ENCODE assay signal across 15 cellular contexts in genomic region chrX:856901-857300, GRCh38.
A peak's percentile ranks its signal among the peaks of the same experiment; 100 is the strongest.
DNase-seq lines count a peak whose midpoint lies in the region; ATAC-seq and TF ChIP-seq lines count a peak whose summit lies in the region.
"Had no signal": no experiment of that assay in that cellular context is flagged by ENCODE, and none has a peak within 500 bp of the region (broad histone marks: within the 10 kb centered on the region; RNA-seq: fewer than 3 reads in every experiment).

No MANE protein-coding gene starts in this region.

- no peak for ATAC-seq in effector memory CD8-positive, alpha-beta T cell (replicated peaks)
- no peak for ATAC-seq in heart left ventricle

- H3K4me2 ChIP-seq in osteoblast (ENCODE audit: insufficient read depth, low read length): peak overlapping the region; percentile 71
- H3K4me2 ChIP-seq: BLaER1 treated with 17β-estradiol and CSF1 and Interleukin-3, amounts not matched to agents 10 nM and 100 nM had no signal

- no peaks in the 10 kb centered on the region for H3K4me1 Mint-ChIP-seq in effector memory CD8-positive, alpha-beta T cell (ENCODE audit: low read depth in 2 of 2)

- TF ChIP-seq POLR2A in heart left ventricle (IDR thresholded peaks at IDR 0.05): no peak

- peak; percentile 6 for DNase-seq in ELR (ENCODE audit: low read depth)
- DNase-seq in T1000 (lab: John Stamatoyannopoulos, UW): peak; percentile 44
- no peak for DNase-seq in osteoblast (ENCODE audit: insufficient read length, low spot score, missing footprints)
- DNase-seq in effector memory CD8-positive, alpha-beta T cell: no peak
- no peak for DNase-seq in stimulated activated CD4-positive, alpha-beta T cell treated with anti-CD3 and anti-CD28 coated beads, Interleukin-12 subunit alpha, Interleukin-12 subunit beta, amount 100 ng/mL, for 4 hours
- no peak for DNase-seq in stimulated activated CD4-positive, alpha-beta T cell treated with anti-CD3 and anti-CD28 coated beads, Interleukin-15, amount 100 ng/mL, for 24 hours
- DNase-seq in heart left ventricle: no peak
- DNase-seq: DND-41; H9; NCI-H1417; NCI-H1930; NCI-H69; NK-92 treated with Interleukin-12 subunit alpha and Interleukin-12 subunit beta, amount 100 ng/mL, for 24 hours; SHP77 treated with DMSO at 0.1 percent for 48 hours had no signal

- H2AFZ ChIP-seq in osteoblast (ENCODE audit: low read length): no peak overlapping the region

- TF ChIP-seq CTCF in osteoblast (IDR thresholded peaks at IDR 0.05; ENCODE audit: extremely low read depth, low read depth, low read length) (no peak), heart left ventricle (IDR thresholded peaks at IDR 0.05) (no peak)

- no peak overlapping the region for H3K27ac Mint-ChIP-seq in effector memory CD8-positive, alpha-beta T cell

- WGBS in heart left ventricle, 4 donors: 66 to 69% (median 67%) methylated on average over 6 of the region's 6 CpGs

- H3K4me3 ChIP-seq in osteoblast (ENCODE audit: insufficient read depth, low read length) (peak overlapping the region; percentile 43), heart left ventricle (no peak overlapping the region)
- H3K4me3 ChIP-seq: BLaER1 treated with 17β-estradiol and CSF1 and Interleukin-3, amounts not matched to agents 10 nM and 100 nM had no signal

- H3K9me3 ChIP-seq in osteoblast (ENCODE audit: low read depth, low read length) (no peaks in the 10 kb centered on the region), heart left ventricle (peaks cover 0 to 8% (median 0%) of the 10 kb centered on the region in 12 donors)
- H3K9me3 ChIP-seq: BLaER1 treated with 17β-estradiol and CSF1 and Interleukin-3, amounts not matched to agents 10 nM and 100 nM had no signal

- no peaks in the 10 kb centered on the region for H3K36me3 Mint-ChIP-seq in effector memory CD8-positive, alpha-beta T cell (ENCODE audit: insufficient read depth)

- intact Hi-C loops in heart left ventricle (cut with DNase I): no loop called here

- no peaks in the 10 kb centered on the region for H3K27me3 Mint-ChIP-seq in effector memory CD8-positive, alpha-beta T cell

- H3K4me1 ChIP-seq in osteoblast (ENCODE audit: insufficient read depth, low read length) (peaks cover 18% of the 10 kb centered on the region), heart left ventricle (no peaks in the 10 kb centered on the region)
- H3K4me1 ChIP-seq: BLaER1 treated with 17β-estradiol and CSF1 and Interleukin-3, amounts not matched to agents 10 nM and 100 nM had no signal

- no peaks in the 10 kb centered on the region for H3K79me2 ChIP-seq in osteoblast (ENCODE audit: insufficient read depth, low read length)

- no peak overlapping the region for H3K4me3 Mint-ChIP-seq in effector memory CD8-positive, alpha-beta T cell
- H3K4me3 Mint-ChIP-seq: H9 had no signal

- H3K9me3 Mint-ChIP-seq in effector memory CD8-positive, alpha-beta T cell: peaks cover 11 to 13% of the 10 kb centered on the region in 2 donors

- H3K27me3 ChIP-seq in osteoblast (ENCODE audit: insufficient read depth, low read length): no peaks in the 10 kb centered on the region
- no peaks in the 10 kb centered on the region for H3K27me3 ChIP-seq in heart left ventricle
- H3K27me3 ChIP-seq: BLaER1 treated with 17β-estradiol and CSF1 and Interleukin-3, amounts not matched to agents 10 nM and 100 nM had no signal

- peak overlapping the region; percentile 88 for H3K27ac ChIP-seq in osteoblast (ENCODE audit: low read depth, low read length)
- H3K27ac ChIP-seq in heart left ventricle: no peak overlapping the region
- H3K27ac ChIP-seq: BLaER1 treated with 17β-estradiol and CSF1 and Interleukin-3, amounts not matched to agents 10 nM and 100 nM had no signal

- H4K20me1 ChIP-seq in osteoblast (ENCODE audit: insufficient read depth, low read length): no peaks in the 10 kb centered on the region
- H4K20me1 ChIP-seq: BLaER1 treated with 17β-estradiol and CSF1 and Interleukin-3, amounts not matched to agents 10 nM and 100 nM had no signal

- H3K36me3 ChIP-seq in osteoblast (ENCODE audit: insufficient read depth, low read length) (no peaks in the 10 kb centered on the region), heart left ventricle (no peaks in the 10 kb centered on the region)
- H3K36me3 ChIP-seq: BLaER1 treated with 17β-estradiol and CSF1 and Interleukin-3, amounts not matched to agents 10 nM and 100 nM had no signal

Comparison
In these comparisons a context has a peak if more than half of its experiments do, and no peak if none do; other contexts are left out.
1. DNase-seq: peak in ELR (single experiment) and T1000 (single experiment); none in osteoblast (single experiment), effector memory CD8-positive, alpha-beta T cell (0 of 3), stimulated activated CD4-positive, alpha-beta T cell treated with anti-CD3 and anti-CD28 coated beads, Interleukin-12 subunit alpha, Interleukin-12 subunit beta, amount 100 ng/mL, for 4 hours (single experiment), stimulated activated CD4-positive, alpha-beta T cell treated with anti-CD3 and anti-CD28 coated beads, Interleukin-15, amount 100 ng/mL, for 24 hours (single experiment) and heart left ventricle (0 of 5).